ENCODE assay signal across 3 cellular contexts in the genomic region with DNA sequence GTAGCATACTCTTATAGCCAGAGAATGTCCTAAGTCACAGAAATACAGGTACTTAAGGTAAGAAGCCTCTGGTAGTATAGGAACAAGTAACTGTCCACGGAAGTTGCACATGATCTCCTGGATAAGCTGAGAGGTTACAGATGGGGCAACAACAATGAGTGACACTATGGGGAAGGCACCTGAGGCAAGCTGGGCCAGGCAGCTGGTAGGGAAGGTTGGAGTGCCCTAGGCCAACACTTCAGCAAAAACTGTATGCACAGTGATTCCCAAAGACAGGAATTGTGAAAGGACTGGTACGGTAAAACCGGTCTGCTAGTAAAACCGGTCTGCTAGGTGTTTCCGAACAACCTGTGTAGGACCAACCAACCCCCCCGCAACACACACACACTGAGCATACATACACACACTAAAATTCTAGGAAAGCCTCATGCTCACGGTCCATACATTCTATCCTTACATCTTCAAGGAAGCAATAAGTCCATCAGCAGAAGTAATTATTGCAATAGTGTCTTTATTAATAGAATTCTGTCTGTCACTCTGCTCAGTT. TPM values are rescaled to one million over a fixed set of nuclear protein-coding genes. Genes with fewer than 3 reads are reported as not detected.
"Had no signal": no experiment of that assay in that cellular context is flagged by ENCODE, and none has a peak within 500 bp of the region (broad histone marks: within the 10 kb centered on the region; RNA-seq: fewer than 3 reads in every experiment).

No MANE protein-coding gene starts in this region.

RNA-seq across cellular contexts. Expression of a gene that starts 28.6 kb away (rescaled TPM):
- total RNA-seq: M059J, MCF 10A, NCI-H460 had no signal
